In the genomic region with DNA sequence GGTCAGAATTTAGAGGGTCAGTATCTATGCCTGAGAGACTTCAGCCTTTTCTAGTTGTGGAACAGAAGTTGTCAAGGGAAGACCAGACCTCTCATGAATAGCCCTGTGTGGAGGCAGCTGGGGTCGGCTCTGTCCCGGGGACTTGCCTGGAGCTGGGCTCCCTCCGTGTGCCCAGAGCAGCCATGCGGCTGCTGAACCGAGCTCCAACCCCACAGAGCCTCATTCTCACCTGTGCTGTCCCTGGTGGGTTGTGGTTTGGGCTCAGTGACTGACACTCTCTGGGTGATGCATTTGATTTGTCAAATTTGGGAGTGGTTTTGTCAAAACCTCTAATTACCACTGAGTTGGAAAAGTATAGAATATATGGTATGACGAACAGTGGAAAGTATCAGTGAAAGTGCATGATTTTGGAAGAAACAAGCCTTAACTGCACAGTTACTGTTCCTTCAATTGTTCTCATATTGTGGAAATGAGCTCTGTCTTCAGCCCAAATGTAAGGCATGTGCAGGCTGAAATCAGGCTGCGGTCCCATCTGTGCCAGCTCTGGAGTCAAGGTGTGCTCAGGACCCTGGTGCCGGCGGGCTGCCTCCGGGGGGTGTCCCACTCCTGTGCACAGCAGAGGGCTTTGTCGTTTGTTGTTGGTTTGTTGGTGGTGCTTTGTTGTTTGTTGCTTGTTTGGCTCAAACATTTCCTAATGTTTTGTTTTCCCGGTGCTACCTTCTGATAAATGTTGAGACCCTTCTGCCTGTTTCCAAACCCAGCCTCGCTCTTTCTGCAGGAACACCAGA, we compare ENCODE assay signal across 32 cellular contexts.
"Had no signal": no experiment of that assay in that cellular context is flagged by ENCODE, and none has a peak within 500 bp of the region (broad histone marks: within the 10 kb centered on the region; RNA-seq: fewer than 3 reads in every experiment).

No MANE protein-coding gene starts in this region.

- H3K27me3 ChIP-seq: adrenal gland, breast epithelium, cardiac muscle cell, esophagus squamous epithelium had no signal

- DNase-seq: activated CD4-positive, alpha-beta memory T cell treated with anti-CD3 and anti-CD28 coated beads, Interleukin-2, amount 10 ng/mL, durations not matched to agents 7 days and 5 days; activated CD4-positive, alpha-beta T cell treated with anti-CD3 and anti-CD28 coated beads for 1 hour; activated CD4-positive, alpha-beta T cell treated with anti-CD3 and anti-CD28 coated beads for 4 hours; activated CD4-positive, alpha-beta T cell treated with anti-CD3 and anti-CD28 coated beads, Interleukin-2, amount 10 ng/mL, durations not matched to agents 7 days and 5 days; activated CD4-positive, alpha-beta T cell treated with anti-CD3 and anti-CD28 coated beads, Interleukin-2, amount 50 U/mL, for 4 hours; activated CD8-positive, alpha-beta memory T cell treated with anti-CD3 and anti-CD28 coated beads, Interleukin-2, amount 50 U/mL, for 48 hours; activated naive CD4-positive, alpha-beta T cell treated with anti-CD3 and anti-CD28 coated beads for 36 hours; activated naive CD8-positive, alpha-beta T cell treated with anti-CD3 and anti-CD28 coated beads for 36 hours; activated naive CD8-positive, alpha-beta T cell treated with anti-CD3 and anti-CD28 coated beads, Interleukin-2, amount 50 U/mL, for 24 hours; activated T-cell treated with anti-CD3 and anti-CD28 coated beads for 4 hours; activated T-cell treated with anti-CD3 and anti-CD28 coated beads, Interleukin-2, amount 50 U/mL, for 24 hours; activated T-cell treated with anti-CD3 and anti-CD28 coated beads, Interleukin-2, amount 50 U/mL, for 72 hours; adrenal gland; amygdala; aorta; central memory CD4-positive, alpha-beta T cell; cerebellar nuclear complex; dorsolateral prefrontal cortex; effector memory CD4-positive, alpha-beta T cell; endodermal cell; erythroblast; esophagus squamous epithelium; foreskin melanocyte; hippocampal formation; T-helper 1 cell; T-helper 2 cell had no signal

- H3K9me3 ChIP-seq: adrenal gland, breast epithelium, esophagus squamous epithelium, gastroesophageal sphincter had no signal

- H3K27ac ChIP-seq: adrenal gland, breast epithelium, cardiac muscle cell, coronary artery, dorsolateral prefrontal cortex, esophagus squamous epithelium, gastroesophageal sphincter, VCaP had no signal

- H3K36me3 ChIP-seq: adrenal gland, breast epithelium, cardiac muscle cell, esophagus squamous epithelium, gastroesophageal sphincter had no signal

- ATAC-seq: activated naive CD8-positive, alpha-beta T cell treated with anti-CD3 and anti-CD28 coated beads, Interleukin-2, amount 50 U/mL, for 24 hours; activated T-cell treated with anti-CD3 and anti-CD28 coated beads, Interleukin-2, amount 50 U/mL, for 72 hours; gastroesophageal sphincter; WTC11 had no signal

- H3K4me1 ChIP-seq: adrenal gland, breast epithelium, gastroesophageal sphincter had no signal

- H3K4me3 ChIP-seq: adrenal gland, breast epithelium, cardiac muscle cell, coronary artery, dorsolateral prefrontal cortex, esophagus squamous epithelium, gastroesophageal sphincter had no signal
